35 cellular contexts compared by ENCODE assay signal in genomic region chr9:74066128-74066527, GRCh38.
"Had no signal": no experiment of that assay in that cellular context is flagged by ENCODE, and none has a peak within 500 bp of the region (broad histone marks: within the 10 kb centered on the region; RNA-seq: fewer than 3 reads in every experiment).

No MANE protein-coding gene starts in this region.

- H3K4me2 ChIP-seq: KMS-11 had no signal

- H3K36me3 ChIP-seq: MG63 had no signal

- H3K27me3 ChIP-seq: MG63 had no signal

- H3K9me3 ChIP-seq: MG63 had no signal

- H3K9ac ChIP-seq: KMS-11 had no signal

- DNase-seq: Karpas-422, Kasumi-1, MG63, MM.1S, MV-4-11, NCI-H1048, NCI-H1092, NCI-H1092 treated with DMSO at 0.1 percent for 48 hours, NCI-H1105, NCI-H1105 treated with DMSO at 0.1 percent for 48 hours, NCI-H1417, NCI-H1417 treated with DMSO at 0.1 percent for 48 hours, NCI-H1436, NCI-H1436 treated with DMSO at 0.1 percent for 48 hours, NCI-H146, NCI-H1694, NCI-H1694 treated with DMSO at 0.1 percent for 48 hours, NCI-H187, NCI-H187 treated with DMSO at 0.1 percent for 48 hours, NCI-H1930, NCI-H2029, NCI-H2029 treated with DMSO at 0.1 percent for 48 hours, NCI-H2081, NCI-H2081 treated with DMSO at 0.1 percent for 48 hours, NCI-H2107, NCI-H2171, NCI-H2171 treated with DMSO at 0.1 percent for 48 hours, NCI-H2227 treated with DMSO at 0.1 percent for 48 hours, NCI-H226, NCI-H345, NCI-H446, NCI-H446 treated with DMSO at 0.1 percent for 48 hours, NCI-H510A, NCI-H510A treated with DMSO at 0.1 percent for 48 hours had no signal

- H3K27ac ChIP-seq: KMS-11 had no signal

- H3K4me3 ChIP-seq: MG63 had no signal
